8 cellular contexts compared by ENCODE assay signal in genomic region chr2:75311993-75312392, GRCh38.
A peak's percentile ranks its signal among the peaks of the same experiment; 100 is the strongest.
DNase-seq lines count a peak whose midpoint lies in the region; ATAC-seq, FAIRE-seq and TF ChIP-seq lines count a peak whose summit lies in the region.

No MANE protein-coding gene starts in this region.

- H3K4me3 Mint-ChIP-seq in natural killer cell treated with Interleukin-12 subunit alpha and Interleukin-12 subunit beta and Interleukin-15 and Interleukin-18, amount 100 ng/mL, for 72 hours: no peak overlapping the region

- peaks cover 0 to 8% of the 10 kb centered on the region in 2 donors for H3K27me3 Mint-ChIP-seq in natural killer cell treated with Interleukin-12 subunit alpha and Interleukin-12 subunit beta and Interleukin-15 and Interleukin-18, amount 100 ng/mL, for 72 hours

- H3K36me3 ChIP-seq in K562 (ENCODE audit: control insufficient read depth, insufficient read depth, low read length): no peaks in the 10 kb centered on the region
- H3K36me3 ChIP-seq in small intestine (ENCODE audit: control insufficient read depth in 2 of 2, insufficient read depth in 2 of 2, low read length in 2 of 2): no peaks in the 10 kb centered on the region
- H3K36me3 ChIP-seq in mesenchymal stem cell (ENCODE audit: control insufficient read depth in 1 of 2, insufficient read depth in 2 of 2, low read depth in 1 of 2, low read length in 2 of 2): no peaks in the 10 kb centered on the region

- no peak overlapping the region for H2BK5ac ChIP-seq in mesenchymal stem cell (ENCODE audit: low read depth, low read length, poor library complexity, severe bottlenecking)

- DNase-seq in HT-29 (ENCODE audit: low spot score): peak; percentile 2
- peak in 3 of 4 experiments; percentile 10 to 25 (median 24) for DNase-seq in K562 (ENCODE audit: extremely low read depth in 1 of 4, low spot score in 3 of 4)
- DNase-seq in small intestine: no peak
- DNase-seq in natural killer cell treated with Interleukin-12 subunit alpha and Interleukin-12 subunit beta and Interleukin-15 and Interleukin-18, amount 100 ng/mL, for 72 hours (ENCODE audit: low spot score): no peak
- DNase-seq in mesenchymal stem cell: no peak
- DNase-seq in medulla oblongata (ENCODE audit: extremely low spot score): no peak

- TF ChIP-seq EP300 in K562 (IDR thresholded peaks at IDR 0.05; ENCODE audit: low read length): no peak

- H3K27ac Mint-ChIP-seq in natural killer cell treated with Interleukin-12 subunit alpha and Interleukin-12 subunit beta and Interleukin-15 and Interleukin-18, amount 100 ng/mL, for 72 hours: no peak overlapping the region

- no peak overlapping the region for H2BK12ac ChIP-seq in mesenchymal stem cell (ENCODE audit: low read length in 2 of 2)

- FAIRE-seq in K562 (lab: Jason Lieb, UNC): no peak
- FAIRE-seq in small intestine (lab: Jason Lieb, UNC): no peak

- no peak overlapping the region for H2AK5ac ChIP-seq in mesenchymal stem cell (ENCODE audit: low read length, severe bottlenecking)

- TF ChIP-seq CTCF in K562 (IDR thresholded peaks at IDR 0.05 in 2 of 3, conservative IDR thresholded peaks at IDR 0.05 in 1 of 3; ENCODE audit: insufficient read depth in 2 of 3, low read depth in 1 of 3, low read length in 3 of 3): peak in 1 of 3 experiments; percentile 37; a peak in 2 of 6 replicates

- intact Hi-C loops in K562 (cut with micrococcal nuclease): loop anchor here (5.0 to 10.0 kb wide), 2 partner anchors 90 to 293 kb away; no protein-coding TSS in a partner anchor

- peaks cover 0 to 5% of the 10 kb centered on the region in 2 experiments; a peak in 1 of 5 replicates for H3K4me1 ChIP-seq in K562 (replicated peaks in 1 of 2; ENCODE audit: control insufficient read depth in 2 of 2, insufficient read depth in 2 of 2, low read length in 2 of 2)
- no peaks in the 10 kb centered on the region for H3K4me1 ChIP-seq in small intestine (ENCODE audit: control insufficient read depth in 2 of 2, insufficient read depth in 1 of 2, low read depth in 1 of 2, low read length in 1 of 2)
- no peaks in the 10 kb centered on the region for H3K4me1 ChIP-seq in mesenchymal stem cell (ENCODE audit: control insufficient read depth, insufficient read depth, low read depth, low read length)

- ATAC-seq in GM18499 (IDR thresholded peaks at IDR 0.05; ENCODE audit: insufficient read depth, unreplicated experiment) (peak; percentile 100), GM21717 (IDR thresholded peaks at IDR 0.05; ENCODE audit: unreplicated experiment) (peak; percentile 100), K562 (peak; percentile 91)
- ATAC-seq in natural killer cell treated with Interleukin-12 subunit alpha and Interleukin-12 subunit beta and Interleukin-15 and Interleukin-18, amount 100 ng/mL, for 72 hours: no peak

- H3K4ac ChIP-seq in mesenchymal stem cell (ENCODE audit: low read depth in 1 of 2, low read length in 2 of 2): peak overlapping the region in 1 of 2 experiments; percentile 9

- no peaks in the 10 kb centered on the region for H3K4me1 Mint-ChIP-seq in natural killer cell treated with Interleukin-12 subunit alpha and Interleukin-12 subunit beta and Interleukin-15 and Interleukin-18, amount 100 ng/mL, for 72 hours (ENCODE audit: low read depth in 2 of 2)

- H3K9me3 Mint-ChIP-seq in natural killer cell treated with Interleukin-12 subunit alpha and Interleukin-12 subunit beta and Interleukin-15 and Interleukin-18, amount 100 ng/mL, for 72 hours: no peaks in the 10 kb centered on the region

- POLR2A ChIA-PET in K562 (lab: Yijun Ruan, JAX): no interaction called here

- H3K79me1 ChIP-seq in mesenchymal stem cell (replicated peaks; ENCODE audit: low read length, poor library complexity, severe bottlenecking): no peaks in the 10 kb centered on the region

- H3K9me3 ChIP-seq in K562 (replicated peaks; ENCODE audit: control insufficient read depth, insufficient read depth, low read depth, low read length) (no peaks in the 10 kb centered on the region), small intestine (ENCODE audit: control insufficient read depth, low read depth) (no peaks in the 10 kb centered on the region), mesenchymal stem cell (ENCODE audit: control insufficient read depth, low read length) (no peaks in the 10 kb centered on the region)

- no peak overlapping the region for H3K14ac ChIP-seq in mesenchymal stem cell (ENCODE audit: low read length in 2 of 2)

- H3K79me2 ChIP-seq in K562 (ENCODE audit: control insufficient read depth, insufficient read depth, low read length): no peaks in the 10 kb centered on the region

- H3K4me2 ChIP-seq in K562 (ENCODE audit: insufficient read depth, low read length): no peak overlapping the region
- H3K4me2 ChIP-seq in mesenchymal stem cell (ENCODE audit: low read length, poor library complexity, severe bottlenecking): no peak overlapping the region

- H3K9ac ChIP-seq in K562 (ENCODE audit: insufficient read depth in 1 of 2, low read depth in 2 of 2, low read length in 2 of 2) (no peak overlapping the region), mesenchymal stem cell (ENCODE audit: low read length) (no peak overlapping the region)

- no peaks in the 10 kb centered on the region; a peak in 1 of 5 replicates for H3K27me3 ChIP-seq in K562 (ENCODE audit: control insufficient read depth in 2 of 2, insufficient read depth in 2 of 2, low read length in 2 of 2)
- H3K27me3 ChIP-seq in small intestine (ENCODE audit: control insufficient read depth in 2 of 2, insufficient read depth in 2 of 2, low read length in 2 of 2): no peaks in the 10 kb centered on the region
- peaks cover 0 to 3% of the 10 kb centered on the region in 2 experiments for H3K27me3 ChIP-seq in mesenchymal stem cell (ENCODE audit: control insufficient read depth in 1 of 2, insufficient read depth in 1 of 2, low read length in 2 of 2)

- H2BK120ac ChIP-seq in mesenchymal stem cell (ENCODE audit: low read depth, low read length): no peak overlapping the region

- in situ Hi-C loops in K562 (cut with MboI): no loop called here

- H4K20me1 ChIP-seq in K562 (replicated peaks; ENCODE audit: control insufficient read depth, insufficient read depth, low read length): no peaks in the 10 kb centered on the region

- BruUV-seq in K562 (replicated peaks; lab: Mats Ljungman, UMichigan): no TSS peak

- H3K36me3 Mint-ChIP-seq in natural killer cell treated with Interleukin-12 subunit alpha and Interleukin-12 subunit beta and Interleukin-15 and Interleukin-18, amount 100 ng/mL, for 72 hours: no peaks in the 10 kb centered on the region

- no peak overlapping the region for H3K18ac ChIP-seq in mesenchymal stem cell (ENCODE audit: low read depth in 1 of 2, low read length in 2 of 2)

- TF ChIP-seq RAD21 in K562 (CRISPR knock-in tag; conservative IDR thresholded peaks at IDR 0.05 in 1 of 2, IDR thresholded peaks at IDR 0.05 in 1 of 2): no peak

- H4K8ac ChIP-seq in mesenchymal stem cell (ENCODE audit: low read length): no peak overlapping the region

- no peak overlapping the region for H3K27ac ChIP-seq in K562 (ENCODE audit: extremely low read depth, low read depth, low read length)
- no peak overlapping the region for H3K27ac ChIP-seq in small intestine (ENCODE audit: low read depth in 1 of 2, low read length in 1 of 2)
- H3K27ac ChIP-seq in mesenchymal stem cell (ENCODE audit: low read length, poor library complexity, severe bottlenecking): no peak overlapping the region

- H2AFZ ChIP-seq in K562 (ENCODE audit: low read depth, low read length): no peak overlapping the region
- H2AFZ ChIP-seq in mesenchymal stem cell (ENCODE audit: low read depth, low read length): no peak overlapping the region

- no peak for TF ChIP-seq POLR2A in K562 (conservative IDR thresholded peaks at IDR 0.05)

- H2BK15ac ChIP-seq in mesenchymal stem cell (ENCODE audit: low read depth, poor library complexity, severe bottlenecking): no peak overlapping the region

- WGBS in K562 (ENCODE audit: insufficient coverage, low coverage, missing lambda C conversion rate): 3% methylated on average over 4 of the region's 4 CpGs
- 53 to 65% (median 56%) methylated on average over 4 of the region's 4 CpGs for whole genome bisulfite sequencing in small intestine, 3 donors
- 84% methylated on average over 4 of the region's 4 CpGs for WGBS in mesenchymal stem cell

- H3K23ac ChIP-seq in mesenchymal stem cell (ENCODE audit: low read length in 2 of 2): no peak overlapping the region

- no peak overlapping the region for H4K91ac ChIP-seq in mesenchymal stem cell (ENCODE audit: low read length)

- H3K4me3 ChIP-seq in K562: no peak overlapping the region
- no peak overlapping the region for H3K4me3 ChIP-seq in small intestine (ENCODE audit: low read depth in 1 of 2, low read length in 2 of 2)
- H3K4me3 ChIP-seq in mesenchymal stem cell (ENCODE audit: insufficient read depth in 1 of 2, low read depth in 1 of 2, low read length in 2 of 2): no peak overlapping the region

- peaks cover 2% of the 10 kb centered on the region for H3K9me1 ChIP-seq in K562 (ENCODE audit: control insufficient read depth, insufficient read depth, low read length)

- CTCF ChIA-PET in K562 (lab: Yijun Ruan, JAX; ENCODE audit: low intra/inter-chr PET ratio): no interaction called here

TF ChIP-seq in K562, 482 proteins besides CTCF, POLR2A, EP300 and RAD21 (continues in another document):
- TF ChIP-seq RBM34 (IDR thresholded peaks at IDR 0.05; ENCODE audit: borderline replicate concordance, insufficient read depth, low read length) (no peak), ELK1 (CRISPR knock-in tag; IDR thresholded peaks at IDR 0.05) (no peak), MYC (IDR thresholded peaks at IDR 0.05; ENCODE audit: low read depth, low read length) (no peak), MYC (CRISPR knock-in tag; IDR thresholded peaks at IDR 0.05; ENCODE audit: borderline replicate concordance, low read depth) (no peak)

Comparison
In these comparisons a context has a peak if more than half of its experiments do, and no peak if none do; other contexts are left out.
1. ATAC-seq: peak in GM18499 (single experiment), GM21717 (single experiment) and K562 (single experiment); none in natural killer cell treated with Interleukin-12 subunit alpha and Interleukin-12 subunit beta and Interleukin-15 and Interleukin-18, amount 100 ng/mL, for 72 hours (0 of 2).
2. DNase-seq: peak in HT-29 (single experiment) and K562 (3 of 4); none in small intestine (single experiment), natural killer cell treated with Interleukin-12 subunit alpha and Interleukin-12 subunit beta and Interleukin-15 and Interleukin-18, amount 100 ng/mL, for 72 hours (single experiment), mesenchymal stem cell (single experiment) and medulla oblongata (single experiment).